ENCODE assay signal across 18 cellular contexts in genomic region chr4:37584087-37584486, GRCh38.
A peak's percentile ranks its signal among the peaks of the same experiment; 100 is the strongest.
DNase-seq lines count a peak whose midpoint lies in the region; ATAC-seq and TF ChIP-seq lines count a peak whose summit lies in the region.
"Had no signal": no experiment of that assay in that cellular context is flagged by ENCODE, and none has a peak within 500 bp of the region (broad histone marks: within the 10 kb centered on the region; RNA-seq: fewer than 3 reads in every experiment).

No MANE protein-coding gene starts in this region.

- no peaks in the 10 kb centered on the region for H4K20me1 ChIP-seq in smooth muscle cell (ENCODE audit: low read depth)

- peak; percentile 27 for DNase-seq in LoVo (ENCODE audit: low spot score)
- peak; percentile 77 for DNase-seq in mucosa of gallbladder (ENCODE audit: low spot score)
- no peak for DNase-seq in smooth muscle cell (lab: John Stamatoyannopoulos, UW; ENCODE audit: unreplicated experiment)
- DNase-seq in cerebellar cortex (ENCODE audit: low spot score): no peak
- DNase-seq: GM23248; NCI-H1048; NCI-H146; NCI-H2081 treated with DMSO at 0.1 percent for 48 hours; NCI-H226; NK-92 treated with Interleukin-12 subunit alpha and Interleukin-12 subunit beta, amount 100 ng/mL, for 24 hours; OCI-M1 had no signal

- no peak for TF ChIP-seq CTCF in smooth muscle cell (IDR thresholded peaks at IDR 0.05; ENCODE audit: borderline replicate concordance, insufficient read depth, poor library complexity, severe bottlenecking)

- no peaks in the 10 kb centered on the region for H3K27me3 ChIP-seq in duodenal mucosa (ENCODE audit: control insufficient read depth in 1 of 2, insufficient read depth in 2 of 2, low read length in 2 of 2)
- H3K27me3 ChIP-seq in smooth muscle cell (ENCODE audit: low read depth): no peaks in the 10 kb centered on the region
- H3K27me3 ChIP-seq: SJSA1 had no signal

- H2AFZ ChIP-seq in smooth muscle cell (ENCODE audit: low read depth): no peak overlapping the region
- H2AFZ ChIP-seq: GM23248 had no signal

- H3K4me3 ChIP-seq in duodenal mucosa (ENCODE audit: low read depth in 1 of 2, low read length in 2 of 2): peak overlapping the region; percentile 65 to 71
- peak overlapping the region; percentile 18 for H3K4me3 ChIP-seq in smooth muscle cell
- H3K4me3 ChIP-seq: GM23248, K562, SJSA1 had no signal

- H3K36me3 ChIP-seq in duodenal mucosa (ENCODE audit: control insufficient read depth in 1 of 2, insufficient read depth in 2 of 2, low read length in 2 of 2): peaks cover 0 to 7% of the 10 kb centered on the region in 2 donors
- H3K36me3 ChIP-seq in smooth muscle cell (ENCODE audit: low read depth): no peaks in the 10 kb centered on the region
- H3K36me3 ChIP-seq: SJSA1 had no signal

- H3K4me2 ChIP-seq in smooth muscle cell: no peak overlapping the region

- 94% methylated on average over 8 of the region's 8 CpGs for WGBS in smooth muscle cell (ENCODE audit: low lambda C conversion rate)

- H3F3A ChIP-seq in smooth muscle cell (ENCODE audit: low read depth): no peaks in the 10 kb centered on the region

- H3K4me1 ChIP-seq in duodenal mucosa (ENCODE audit: control insufficient read depth in 1 of 2, insufficient read depth in 2 of 2, low read length in 2 of 2) (peaks cover 4% of the 10 kb centered on the region in 2 donors), smooth muscle cell (ENCODE audit: low read depth) (no peaks in the 10 kb centered on the region)
- H3K4me1 ChIP-seq: SJSA1 had no signal

- H3K27ac ChIP-seq in duodenal mucosa (ENCODE audit: low read depth, low read length): peak overlapping the region; percentile 67
- H3K27ac ChIP-seq in smooth muscle cell (ENCODE audit: low read depth): no peak overlapping the region
- H3K27ac ChIP-seq: GM23248, RWPE1, SJSA1 had no signal

- no peaks in the 10 kb centered on the region for H3K79me2 ChIP-seq in smooth muscle cell (ENCODE audit: low read depth)

- H3K9me3 ChIP-seq in duodenal mucosa (ENCODE audit: control insufficient read depth in 1 of 2, low read length in 2 of 2) (peaks cover 0 to 4% of the 10 kb centered on the region in 2 donors), smooth muscle cell (replicated peaks; ENCODE audit: low read depth) (no peaks in the 10 kb centered on the region)
- H3K9me3 ChIP-seq: SJSA1 had no signal

- no peak for ATAC-seq in GM21529 (IDR thresholded peaks at IDR 0.05; ENCODE audit: unreplicated experiment)
- no peak for ATAC-seq in HG03280 (IDR thresholded peaks at IDR 0.05; ENCODE audit: unreplicated experiment)
- ATAC-seq in GM18868 (IDR thresholded peaks at IDR 0.05; ENCODE audit: unreplicated experiment): no peak
- ATAC-seq: K562 had no signal

- peak overlapping the region; percentile 58 to 83 for H3K9ac ChIP-seq in duodenal mucosa (ENCODE audit: low read depth in 1 of 2, low read length in 2 of 2)
- no peak overlapping the region for H3K9ac ChIP-seq in smooth muscle cell (ENCODE audit: low read depth)
- H3K9ac ChIP-seq: GM23248 had no signal

Comparison
In these comparisons a context has a peak if more than half of its experiments do, and no peak if none do; other contexts are left out.
1. DNase-seq: peak in LoVo (single experiment) and mucosa of gallbladder (single experiment); none in smooth muscle cell (single experiment) and cerebellar cortex (single experiment).